In the genomic region with DNA sequence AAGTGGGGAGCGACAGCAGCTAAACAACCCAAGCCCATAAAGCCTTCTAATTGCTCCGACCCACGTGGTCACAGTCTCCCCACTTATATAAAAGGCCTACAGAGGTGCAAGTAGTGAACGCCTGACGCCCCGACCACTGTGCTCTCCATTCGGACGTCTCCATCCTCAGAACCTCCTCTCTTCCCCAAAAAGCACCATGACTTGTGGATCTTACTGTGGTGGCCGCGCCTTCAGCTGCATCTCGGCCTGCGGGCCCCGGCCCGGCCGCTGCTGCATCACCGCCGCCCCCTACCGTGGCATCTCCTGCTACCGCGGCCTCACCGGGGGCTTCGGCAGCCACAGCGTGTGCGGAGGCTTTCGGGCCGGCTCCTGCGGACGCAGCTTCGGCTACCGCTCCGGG, we compare ENCODE assay signal across 17 cellular contexts. TPM values are rescaled to one million over a fixed set of nuclear protein-coding genes. Genes with fewer than 3 reads are reported as not detected.
"Had no signal": no experiment of that assay in that cellular context is flagged by ENCODE, and none has a peak within 500 bp of the region (broad histone marks: within the 10 kb centered on the region; RNA-seq: fewer than 3 reads in every experiment).

No MANE protein-coding gene starts in this region.

RNA-seq across cellular contexts. Expression of a gene that starts 10.4 kb away (rescaled TPM):
- total RNA-seq: endodermal cell, esophagus mucosa, esophagus squamous epithelium, gastrocnemius medialis, glomerular endothelial cell, heart right ventricle, left cardiac atrium, left lung, left ventricle myocardium superior, mucosa of descending colon had no signal
- polyA plus RNA-seq: heart right ventricle had no signal

RNA-seq across cellular contexts. Expression of a gene that starts 19.5 kb away (rescaled TPM):
- total RNA-seq: chondrocyte, colonic mucosa, dermis microvascular lymphatic vessel endothelial cell, endodermal cell, esophagus mucosa, esophagus squamous epithelium, glomerular endothelial cell, heart right ventricle, kidney epithelial cell, left cardiac atrium, left lung, left ventricle myocardium superior, lung, mesothelial cell of epicardium, mucosa of descending colon had no signal
- polyA plus RNA-seq: heart right ventricle, keratinocyte, lung had no signal

RNA-seq across cellular contexts. Expression of a gene that starts 27.3 kb away (rescaled TPM):
- total RNA-seq: endodermal cell, esophagus mucosa, esophagus squamous epithelium, glomerular endothelial cell, left cardiac atrium, left ventricle myocardium superior had no signal
- polyA plus RNA-seq: keratinocyte had no signal
